Comparison of ENCODE assay signal across 8 cellular contexts in the genomic region with DNA sequence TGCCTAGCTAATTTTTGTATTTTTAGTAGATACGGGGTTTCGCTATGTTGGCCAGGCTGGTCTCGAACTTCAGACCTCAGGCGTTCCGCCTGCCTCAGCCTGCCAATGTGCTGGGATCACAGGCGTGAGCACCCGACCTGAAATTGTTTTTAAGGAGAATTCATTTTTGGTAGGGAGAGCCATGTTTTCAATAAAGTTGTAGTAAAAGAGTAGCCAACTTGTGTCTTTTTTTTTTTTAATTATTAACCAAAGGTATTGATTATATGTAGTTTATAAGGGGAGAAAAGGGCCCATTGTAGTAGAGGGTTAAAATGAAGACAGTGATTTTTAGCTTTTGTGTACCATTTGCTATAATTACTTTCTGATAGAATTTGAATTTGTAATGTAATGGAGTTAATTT.
"Had no signal": no experiment of that assay in that cellular context is flagged by ENCODE, and none has a peak within 500 bp of the region (broad histone marks: within the 10 kb centered on the region; RNA-seq: fewer than 3 reads in every experiment).

No MANE protein-coding gene starts in this region.

- DNase-seq: GDM1, GF-D8 had no signal

- ATAC-seq: GM12878 had no signal

- H3K4me3 ChIP-seq: GM12878 had no signal

- FAIRE-seq: G401.6, GM12878, GM12891, GM12892, GM18507, GM19239 had no signal
